19 cellular contexts compared by ENCODE assay signal in the genomic region with DNA sequence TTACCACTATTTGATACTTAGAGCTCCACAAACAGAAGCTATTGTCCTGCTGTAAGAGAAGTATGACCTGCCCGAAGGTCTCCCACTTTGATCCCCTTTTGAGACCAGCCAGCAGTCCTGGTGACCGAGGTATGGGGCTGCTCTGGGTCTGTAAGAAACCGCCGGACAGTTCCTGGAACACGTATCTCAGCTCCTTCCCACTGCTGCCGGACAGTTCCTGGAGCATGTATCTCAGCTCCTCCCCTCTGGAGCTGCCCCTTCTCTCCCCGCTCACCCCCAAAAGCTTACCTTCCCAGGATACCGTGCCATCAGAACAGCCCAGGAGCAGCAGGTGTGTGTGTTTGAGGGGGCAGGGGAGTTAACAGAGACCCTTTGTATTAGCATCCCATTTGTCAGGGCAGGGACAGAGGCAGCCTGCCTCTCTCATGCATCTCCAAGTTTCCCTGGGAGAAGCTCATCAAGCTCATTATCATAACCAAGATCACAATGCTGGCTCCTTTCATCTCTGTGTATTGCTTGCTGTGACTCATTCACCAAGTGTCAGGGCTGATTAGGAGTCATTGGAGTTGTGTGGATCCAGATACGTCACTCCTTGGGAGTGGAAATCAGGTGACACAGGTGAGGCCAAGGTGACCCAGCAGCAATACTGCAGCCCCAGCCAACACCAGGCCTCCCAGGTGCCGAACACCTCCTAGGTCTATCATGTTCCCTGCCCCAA. TPM values are rescaled to one million over a fixed set of nuclear protein-coding genes. Genes with fewer than 3 reads are reported as not detected.
A peak's percentile ranks its signal among the peaks of the same experiment; 100 is the strongest.
DNase-seq lines count a peak whose midpoint lies in the region; TF ChIP-seq lines count a peak whose summit lies in the region.
"Had no signal": no experiment of that assay in that cellular context is flagged by ENCODE, and none has a peak within 500 bp of the region (broad histone marks: within the 10 kb centered on the region; RNA-seq: fewer than 3 reads in every experiment).

No MANE protein-coding gene starts in this region.

- peaks cover 0 to 45% (median 10%) of the 10 kb centered on the region in 3 donors for H3K4me1 ChIP-seq in esophagus squamous epithelium
- peaks cover 0 to 23% (median 12%) of the 10 kb centered on the region in 6 donors for H3K4me1 ChIP-seq in spleen
- peaks cover 10% of the 10 kb centered on the region for H3K4me1 ChIP-seq in ovary (ENCODE audit: insufficient read depth)

- H3K27me3 ChIP-seq in esophagus squamous epithelium (no peaks in the 10 kb centered on the region), spleen (replicated peaks in 1 of 7) (peaks cover 0 to 53% (median 0%) of the 10 kb centered on the region in 7 donors), ovary (no peaks in the 10 kb centered on the region)
- H3K27me3 ChIP-seq: transverse colon had no signal

- H3K9me3 ChIP-seq in esophagus squamous epithelium (no peaks in the 10 kb centered on the region), spleen (no peaks in the 10 kb centered on the region), ovary (no peaks in the 10 kb centered on the region)
- H3K9me3 ChIP-seq: transverse colon had no signal

- TF ChIP-seq EP300 in ovary (IDR thresholded peaks at IDR 0.05) = no peak

- 70 to 71% methylated on average over 1 to 6 of the region's 10 CpGs for WGBS in esophagus squamous epithelium, 2 donors
- 88 to 100% (median 93%) methylated on average over 5 to 10 of the region's 10 CpGs for WGBS in spleen, 5 donors
- WGBS in ovary, 3 donors = 81 to 89% (median 82%) methylated on average over 10 of the region's 10 CpGs

- no peak for TF ChIP-seq CTCF in esophagus squamous epithelium (IDR thresholded peaks at IDR 0.05)
- TF ChIP-seq CTCF in spleen (IDR thresholded peaks at IDR 0.05 in 8 of 11, conservative IDR thresholded peaks at IDR 0.05 in 3 of 11) = no peak
- TF ChIP-seq CTCF in ovary (IDR thresholded peaks at IDR 0.05) = no peak

- intact Hi-C loops in esophagus squamous epithelium (cut with DNase I) (no loop called here), spleen (cut with DNase I; ENCODE audit: low total_unique reads) (no loop called here), ovary (cut with DNase I) (no loop called here)

- TF ChIP-seq POLR2A in esophagus squamous epithelium (IDR thresholded peaks at IDR 0.05) (no peak), spleen (IDR thresholded peaks at IDR 0.05) (no peak), ovary (IDR thresholded peaks at IDR 0.05) (no peak)

- peak; percentile 32 for DNase-seq in Daoy (ENCODE audit: low read depth)
- DNase-seq in M059J (ENCODE audit: low read depth) = peak; percentile 81
- peak; percentile 52 for DNase-seq in epithelial cell of prostate (ENCODE audit: low read depth, low spot score)
- peak; percentile 87 for DNase-seq in mucosa of gallbladder (ENCODE audit: low spot score)
- DNase-seq in esophagus squamous epithelium (lab: John Stamatoyannopoulos, UW) = no peak
- no peak for DNase-seq in NCI-H1417 (lab: John Stamatoyannopoulos, UW)
- DNase-seq in spleen = no peak
- no peak for DNase-seq in ovary
- DNase-seq: activated naive CD4-positive, alpha-beta T cell treated with anti-CD3 and anti-CD28 coated beads, Interleukin-2, amount 50 U/mL, for 16 hours; CD4-positive, alpha-beta T cell; effector CD4-positive, alpha-beta T cell; foreskin fibroblast; NCI-H1092 treated with DMSO at 0.1 percent for 48 hours; NCI-H446; retina; stimulated activated CD4-positive, alpha-beta T cell treated with anti-CD3 and anti-CD28 coated beads, Interleukin-2, amount 100 ng/mL, for 48 hours; T-cell; transverse colon had no signal

- H3K4me3 ChIP-seq in esophagus squamous epithelium (no peak overlapping the region), spleen (no peak overlapping the region), ovary (no peak overlapping the region)
- H3K4me3 ChIP-seq: cardiac muscle cell, transverse colon had no signal

- peak overlapping the region; percentile 12 for H3K27ac ChIP-seq in epithelial cell of prostate
- peak overlapping the region in 2 of 4 donors; percentile 15 to 23 for H3K27ac ChIP-seq in esophagus squamous epithelium
- H3K27ac ChIP-seq in spleen = no peak overlapping the region
- no peak overlapping the region for H3K27ac ChIP-seq in ovary
- H3K27ac ChIP-seq: cardiac muscle cell, transverse colon had no signal

- no peaks in the 10 kb centered on the region for H3K36me3 ChIP-seq in esophagus squamous epithelium
- H3K36me3 ChIP-seq in spleen = no peaks in the 10 kb centered on the region
- no peaks in the 10 kb centered on the region for H3K36me3 ChIP-seq in ovary
- H3K36me3 ChIP-seq: cardiac muscle cell, transverse colon had no signal

RNA-seq across cellular contexts. Expression of gene OPTC, which starts 25.3 kb away (rescaled TPM):
- total RNA-seq in Daoy (2014; rRNA removed; shearing (Covaris generic)) = not detected in 2 replicates
- total RNA-seq in M059J (2014; rRNA removed; shearing (Covaris generic)) = not detected in 2 replicates
- not detected for total RNA-seq in mucosa of gallbladder
- total RNA-seq in esophagus squamous epithelium = not detected
- not detected for total RNA-seq in spleen
- not detected for polyA plus RNA-seq in spleen
- not detected for total RNA-seq in ovary
- under 1 TPM in 1 of 2 donors, not detected in 1; 0.08 TPM for polyA plus RNA-seq in ovary
- total RNA-seq: cardiac muscle cell; CD4-positive, alpha-beta T cell; T-cell; transverse colon had no signal
- polyA plus RNA-seq: cardiac muscle cell had no signal

RNA-seq across cellular contexts. Expression of gene PRELP, which starts 43.6 kb away (rescaled TPM):
- total RNA-seq in Daoy (2014; rRNA removed; shearing (Covaris generic)) = not detected in 2 replicates
- not detected in 2 replicates for total RNA-seq in M059J (2014; rRNA removed; shearing (Covaris generic))
- 72.1 TPM for total RNA-seq in mucosa of gallbladder
- total RNA-seq in esophagus squamous epithelium = 10 to 100 TPM in 2 of 4 donors, 1 to 10 TPM in 2; 2.2 to 71.0 (median 9.1) TPM
- 10 to 100 TPM; 25.6 to 50.3 (median 31.7) TPM for total RNA-seq in spleen
- 10 to 100 TPM in 2 of 3 donors, 1 to 10 TPM in 1; 4.9 to 21.6 (median 10.7) TPM for polyA plus RNA-seq in spleen
- 100 to 1,000 TPM in 3 of 7 donors, 10 to 100 TPM in 4; 40.9 to 185 (median 74.8) TPM for total RNA-seq in ovary
- 100 to 1,000 TPM in 1 of 2 donors, 10 to 100 TPM in 1; 97.8 to 163 TPM for polyA plus RNA-seq in ovary
- total RNA-seq: cardiac muscle cell; CD4-positive, alpha-beta T cell had no signal

Comparison
In these comparisons a context has a peak if more than half of its experiments do, and no peak if none do; other contexts are left out.
1. DNase-seq: peak in Daoy (single experiment), M059J (single experiment), epithelial cell of prostate (single experiment) and mucosa of gallbladder (single experiment); none in esophagus squamous epithelium (single experiment), NCI-H1417 (0 of 3), spleen (single experiment) and ovary (0 of 5).